In genomic region chr10:74628136-74628535, GRCh38 we compare ENCODE assay signal across 21 cellular contexts.
"Had no signal": no experiment of that assay in that cellular context is flagged by ENCODE, and none has a peak within 500 bp of the region (broad histone marks: within the 10 kb centered on the region; RNA-seq: fewer than 3 reads in every experiment).

No MANE protein-coding gene starts in this region.

- H3K9me3 ChIP-seq: gastrocnemius medialis, mucosa of descending colon, right lobe of liver, tibial nerve had no signal

- ATAC-seq: esophagus mucosa, gastrocnemius medialis, left cardiac atrium, mucosa of descending colon, WTC11 had no signal

- H3K36me3 ChIP-seq: gastrocnemius medialis had no signal

- H3K4me1 ChIP-seq: gastrocnemius medialis, parathyroid adenoma, right lobe of liver, tibial nerve had no signal

- DNase-seq: activated CD4-positive, alpha-beta T cell treated with anti-CD3 and anti-CD28 coated beads, Interleukin-2, amount 50 U/mL, for 4 hours; activated CD8-positive, alpha-beta memory T cell treated with anti-CD3 and anti-CD28 coated beads for 24 hours; activated CD8-positive, alpha-beta memory T cell treated with anti-CD3 and anti-CD28 coated beads, Interleukin-2, amount 50 U/mL, for 4 hours; activated naive CD4-positive, alpha-beta T cell treated with anti-CD3 and anti-CD28 coated beads for 36 hours; activated T-cell treated with anti-CD3 and anti-CD28 coated beads, Interleukin-2, amount 50 U/mL, for 24 hours; effector CD8-positive, alpha-beta T cell; gastrocnemius medialis; hippocampal formation; islet precursor cell; left cardiac atrium; mucosa of descending colon; nephron progenitor cell; nucleus accumbens; right lobe of liver; stimulated activated CD4-positive, alpha-beta T cell treated with anti-CD3 and anti-CD28 coated beads, Interleukin-1b, Interleukin-23, amount 100 ng/mL, for 48 hours; T1000 had no signal

- H3K27me3 ChIP-seq: gastrocnemius medialis, right lobe of liver, tibial nerve had no signal

- H3K79me2 ChIP-seq: parathyroid adenoma had no signal

- H3K9ac ChIP-seq: parathyroid adenoma had no signal

- H2AFZ ChIP-seq: parathyroid adenoma had no signal

- H3K27ac ChIP-seq: gastrocnemius medialis, parathyroid adenoma, right lobe of liver, skin epidermis, tibial nerve had no signal

- H3K4me3 ChIP-seq: gastrocnemius medialis, mucosa of descending colon, right lobe of liver, skin epidermis, tibial nerve had no signal
